Comparison of ENCODE assay signal across 8 cellular contexts in genomic region chr2:174681983-174682577, GRCh38.
DNase-seq lines count a peak whose midpoint lies in the region; ATAC-seq, FAIRE-seq and TF ChIP-seq lines count a peak whose summit lies in the region.

No MANE protein-coding gene starts in this region.

- H3K27me3 ChIP-seq in KMS-11 (ENCODE audit: insufficient read depth, low read depth) (no peaks in the 10 kb centered on the region; the same call in 1 of the 2 replicates), fibroblast of lung (ENCODE audit: control insufficient read depth, insufficient read depth, low read length) (no peaks in the 10 kb centered on the region), neural progenitor cell (peaks cover 48% of the 10 kb centered on the region)

- H3K9me3 ChIP-seq in fibroblast of lung (ENCODE audit: control insufficient read depth, insufficient read depth, low read depth, low read length) (no peaks in the 10 kb centered on the region), neural progenitor cell (ENCODE audit: low read depth) (no peaks in the 10 kb centered on the region)

- DNase-seq in EH (ENCODE audit: low read depth) (peak; percentile 61), activated T-cell treated with anti-CD3 and anti-CD28 coated beads for 48 hours (ENCODE audit: low read depth) (peak; percentile 32), fibroblast of lung (ENCODE audit: low read depth in 2 of 2) (peak in 1 of 2 donors; percentile 41), neural progenitor cell (ENCODE audit: low spot score) (peak; percentile 59), urothelium cell line (ENCODE audit: low spot score) (peak; percentile 68), medulla oblongata (ENCODE audit: extremely low spot score) (no peak)

- H3K9ac ChIP-seq in KMS-11 (peak overlapping the region; percentile 64), fibroblast of lung (ENCODE audit: insufficient read depth, low read length) (peak overlapping the region; percentile 79), neural progenitor cell (no peak overlapping the region)

- no peak for FAIRE-seq in urothelium cell line (lab: Jason Lieb, UNC)

- H3K36me3 ChIP-seq in KMS-11 (ENCODE audit: insufficient read depth) (no peaks in the 10 kb centered on the region), fibroblast of lung (ENCODE audit: control insufficient read depth, insufficient read depth, low read length) (no peaks in the 10 kb centered on the region), neural progenitor cell (no peaks in the 10 kb centered on the region)

- H2AFZ ChIP-seq in KMS-11 (ENCODE audit: low read depth): peak overlapping the region; percentile 85
- peak overlapping the region; percentile 75 for H2AFZ ChIP-seq in fibroblast of lung (ENCODE audit: low read length)
- peak overlapping the region; percentile 97 for H2AFZ ChIP-seq in neural progenitor cell (replicated peaks)

- peak overlapping the region; percentile 66 for H3K4me2 ChIP-seq in KMS-11
- H3K4me2 ChIP-seq in fibroblast of lung (ENCODE audit: extremely low read depth, insufficient read depth, low read length): peak overlapping the region; percentile 61
- H3K4me2 ChIP-seq in neural progenitor cell: peak overlapping the region; percentile 80

- H4K20me1 ChIP-seq in KMS-11 (ENCODE audit: insufficient read depth): no peaks in the 10 kb centered on the region
- no peaks in the 10 kb centered on the region for H4K20me1 ChIP-seq in fibroblast of lung (ENCODE audit: control insufficient read depth, extremely low read depth, insufficient read depth, low read length)
- peaks cover 12% of the 10 kb centered on the region for H4K20me1 ChIP-seq in neural progenitor cell (ENCODE audit: low read depth)

- H3K27ac ChIP-seq in KMS-11 (no peak overlapping the region; the same call in 1 of the 2 replicates), fibroblast of lung (ENCODE audit: insufficient read depth, low read length) (peak overlapping the region; percentile 67), neural progenitor cell (no peak overlapping the region)

- peaks cover 13% of the 10 kb centered on the region for H3F3A ChIP-seq in neural progenitor cell (ENCODE audit: low read depth)

- H3K4me1 ChIP-seq in KMS-11 (ENCODE audit: low read depth, poor library complexity, severe bottlenecking) (peaks cover 32% of the 10 kb centered on the region), fibroblast of lung (ENCODE audit: control insufficient read depth, extremely low read depth, insufficient read depth, low read length) (no peaks in the 10 kb centered on the region), neural progenitor cell (peaks cover 19% of the 10 kb centered on the region)

- H3K79me2 ChIP-seq in KMS-11 (ENCODE audit: insufficient read depth, low read depth) (no peaks in the 10 kb centered on the region; the same call in 1 of the 2 replicates), fibroblast of lung (ENCODE audit: control insufficient read depth, insufficient read depth, low read length) (peaks cover 23% of the 10 kb centered on the region), neural progenitor cell (ENCODE audit: low read depth) (peaks cover 16% of the 10 kb centered on the region)

- TF ChIP-seq CTCF in KMS-11 (conservative IDR thresholded peaks at IDR 0.05; ENCODE audit: low read depth, low read length) (no peak), fibroblast of lung (conservative IDR thresholded peaks at IDR 0.05 in 1 of 2, IDR thresholded peaks at IDR 0.05 in 1 of 2; ENCODE audit: low read depth in 1 of 2, low read length in 2 of 2) (no peak), neural progenitor cell (IDR thresholded peaks at IDR 0.05) (no peak)

- H3K9me3 Mint-ChIP-seq in neural progenitor cell: no peaks in the 10 kb centered on the region

- peak overlapping the region; percentile 90 for H3K4me3 Mint-ChIP-seq in neural progenitor cell

- H3K4me3 ChIP-seq in KMS-11 (IDR thresholded peaks at IDR 0.05; ENCODE audit: insufficient read depth, low read depth, low read length): peak overlapping the region; percentile 58
- peak overlapping the region; percentile 72 to 89 (median 78) for H3K4me3 ChIP-seq in fibroblast of lung (replicated peaks in 1 of 4; ENCODE audit: control extremely low read depth in 1 of 4, insufficient read depth in 1 of 4, low read depth in 3 of 4, low read length in 4 of 4)
- H3K4me3 ChIP-seq in neural progenitor cell: peak overlapping the region; percentile 85

- H3K4me1 Mint-ChIP-seq in neural progenitor cell: peaks cover 25% of the 10 kb centered on the region

- peaks cover 1% of the 10 kb centered on the region for H3K36me3 Mint-ChIP-seq in neural progenitor cell

- ATAC-seq in GM21528 (IDR thresholded peaks at IDR 0.05; ENCODE audit: low FRiP score, unreplicated experiment): peak; percentile 44

- H3K27me3 Mint-ChIP-seq in neural progenitor cell (ENCODE audit: insufficient read depth, low read depth): peaks cover 9% of the 10 kb centered on the region

- H3K27ac Mint-ChIP-seq in neural progenitor cell: no peak overlapping the region
